In the genomic region with DNA sequence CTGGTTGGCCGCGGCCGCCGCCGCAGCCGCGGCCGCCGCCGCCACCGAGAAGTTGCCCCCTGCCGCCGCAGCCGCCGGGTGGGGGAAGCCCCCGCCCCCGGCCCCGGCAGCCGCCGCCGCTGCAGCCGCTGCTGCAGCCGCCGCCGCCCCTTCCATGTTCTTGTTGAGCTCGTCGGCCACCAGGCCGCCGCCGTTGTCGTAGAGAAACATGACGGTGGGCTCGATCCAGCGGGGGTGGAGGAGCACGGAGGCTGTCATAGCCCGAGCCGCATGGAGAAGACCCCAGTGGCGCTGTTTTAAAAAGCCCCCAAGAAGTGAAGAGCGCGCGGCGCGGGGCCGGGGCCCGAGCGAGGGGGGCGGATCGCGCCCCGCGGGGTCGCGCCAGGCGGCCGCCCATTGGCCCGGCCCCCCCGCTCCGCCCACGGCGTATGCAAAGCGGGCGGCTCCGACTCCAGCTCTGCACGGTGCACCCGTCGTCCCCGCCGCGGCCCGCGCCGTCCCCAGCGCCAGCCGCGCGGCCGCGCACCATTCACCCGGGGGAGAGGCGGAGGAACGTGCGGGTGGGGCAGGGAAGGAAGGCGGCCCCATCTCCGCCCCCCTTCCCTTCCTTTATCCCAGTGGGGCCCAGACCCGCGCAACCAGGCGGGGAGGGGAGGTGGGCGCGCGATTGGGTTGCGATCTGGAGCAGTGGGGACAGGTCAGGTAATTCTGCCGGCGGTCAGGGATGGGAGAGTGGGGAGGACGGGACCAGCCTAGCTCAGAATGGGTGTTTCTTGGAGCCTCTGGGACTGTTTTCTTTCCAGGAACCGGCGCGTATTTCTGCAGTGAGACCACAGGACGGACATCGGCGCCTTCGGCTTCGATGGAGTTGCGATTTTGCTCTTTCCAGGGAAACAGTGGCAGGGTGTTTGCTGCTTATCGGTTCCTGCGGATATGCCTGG, we compare ENCODE assay signal across 1 cellular context.
TF ChIP-seq lines count a peak whose summit lies in the region.

A gene (minus strand): TSS at position 272 of the 941 bp plus-strand sequence. CDS start 14 bp downstream, at position 258.

TF ChIP-seq in HEK293, 187 proteins besides CTCF, POLR2A, EP300 and RAD21 (continued from another document and continues in another):
- TF ChIP-seq, protein P1, sequence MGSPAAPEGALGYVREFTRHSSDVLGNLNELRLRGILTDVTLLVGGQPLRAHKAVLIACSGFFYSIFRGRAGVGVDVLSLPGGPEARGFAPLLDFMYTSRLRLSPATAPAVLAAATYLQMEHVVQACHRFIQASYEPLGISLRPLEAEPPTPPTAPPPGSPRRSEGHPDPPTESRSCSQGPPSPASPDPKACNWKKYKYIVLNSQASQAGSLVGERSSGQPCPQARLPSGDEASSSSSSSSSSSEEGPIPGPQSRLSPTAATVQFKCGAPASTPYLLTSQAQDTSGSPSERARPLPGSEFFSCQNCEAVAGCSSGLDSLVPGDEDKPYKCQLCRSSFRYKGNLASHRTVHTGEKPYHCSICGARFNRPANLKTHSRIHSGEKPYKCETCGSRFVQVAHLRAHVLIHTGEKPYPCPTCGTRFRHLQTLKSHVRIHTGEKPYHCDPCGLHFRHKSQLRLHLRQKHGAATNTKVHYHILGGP (tag by site-specific recombination; IDR thresholded peaks at IDR 0.05): peak; percentile 63
- TF ChIP-seq ZSCAN16 (tag by site-specific recombination; IDR thresholded peaks at IDR 0.05): no peak
- TF ChIP-seq SP2 (tag by site-specific recombination; IDR thresholded peaks at IDR 0.05): peak; percentile 51; the same call in 1 of the 2 replicates
- TF ChIP-seq ZNF366 (tag by site-specific recombination; conservative IDR thresholded peaks at IDR 0.05): peak; percentile 59; the same call in 1 of the 2 replicates
- TF ChIP-seq, protein P2, sequence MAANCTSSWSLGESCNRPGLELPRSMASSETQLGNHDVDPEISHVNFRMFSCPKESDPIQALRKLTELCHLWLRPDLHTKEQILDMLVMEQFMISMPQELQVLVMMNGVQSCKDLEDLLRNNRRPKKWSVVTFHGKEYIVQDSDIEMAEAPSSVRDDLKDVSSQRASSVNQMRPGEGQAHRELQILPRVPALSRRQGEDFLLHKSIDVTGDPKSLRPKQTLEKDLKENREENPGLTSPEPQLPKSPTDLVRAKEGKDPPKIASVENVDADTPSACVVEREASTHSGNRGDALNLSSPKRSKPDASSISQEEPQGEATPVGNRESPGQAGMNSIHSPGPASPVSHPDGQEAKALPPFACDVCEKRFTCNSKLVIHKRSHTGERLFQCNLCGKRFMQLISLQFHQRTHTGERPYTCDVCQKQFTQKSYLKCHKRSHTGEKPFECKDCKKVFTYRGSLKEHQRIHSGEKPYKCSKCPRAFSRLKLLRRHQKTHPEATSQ (tag by site-specific recombination; IDR thresholded peaks at IDR 0.05): no peak
- no peak for TF ChIP-seq ZNF157 (tag by site-specific recombination; IDR thresholded peaks at IDR 0.05)
- TF ChIP-seq ZFP69B (tag by site-specific recombination; IDR thresholded peaks at IDR 0.05): peak; percentile 98
- peak; percentile 55 for TF ChIP-seq IKZF3 (tag by site-specific recombination; IDR thresholded peaks at IDR 0.05)
- TF ChIP-seq GLIS1 (tag by site-specific recombination; IDR thresholded peaks at IDR 0.05): 0 out of 2 replicates have a peak, but pooled peaks have one; percentile 8
- TF ChIP-seq, protein P3, sequence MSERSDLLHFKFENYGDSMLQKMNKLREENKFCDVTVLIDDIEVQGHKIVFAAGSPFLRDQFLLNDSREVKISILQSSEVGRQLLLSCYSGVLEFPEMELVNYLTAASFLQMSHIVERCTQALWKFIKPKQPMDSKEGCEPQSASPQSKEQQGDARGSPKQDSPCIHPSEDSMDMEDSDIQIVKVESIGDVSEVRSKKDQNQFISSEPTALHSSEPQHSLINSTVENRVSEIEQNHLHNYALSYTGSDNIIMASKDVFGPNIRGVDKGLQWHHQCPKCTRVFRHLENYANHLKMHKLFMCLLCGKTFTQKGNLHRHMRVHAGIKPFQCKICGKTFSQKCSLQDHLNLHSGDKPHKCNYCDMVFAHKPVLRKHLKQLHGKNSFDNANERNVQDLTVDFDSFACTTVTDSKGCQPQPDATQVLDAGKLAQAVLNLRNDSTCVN (tag by site-specific recombination; optimal IDR thresholded peaks at IDR 0.05): peak; percentile 87
- no peak for TF ChIP-seq OSR2 (tag by site-specific recombination; IDR thresholded peaks at IDR 0.05)
- peak; percentile 88 for TF ChIP-seq KLF1 (tag by site-specific recombination; IDR thresholded peaks at IDR 0.05)
- TF ChIP-seq, protein P4, sequence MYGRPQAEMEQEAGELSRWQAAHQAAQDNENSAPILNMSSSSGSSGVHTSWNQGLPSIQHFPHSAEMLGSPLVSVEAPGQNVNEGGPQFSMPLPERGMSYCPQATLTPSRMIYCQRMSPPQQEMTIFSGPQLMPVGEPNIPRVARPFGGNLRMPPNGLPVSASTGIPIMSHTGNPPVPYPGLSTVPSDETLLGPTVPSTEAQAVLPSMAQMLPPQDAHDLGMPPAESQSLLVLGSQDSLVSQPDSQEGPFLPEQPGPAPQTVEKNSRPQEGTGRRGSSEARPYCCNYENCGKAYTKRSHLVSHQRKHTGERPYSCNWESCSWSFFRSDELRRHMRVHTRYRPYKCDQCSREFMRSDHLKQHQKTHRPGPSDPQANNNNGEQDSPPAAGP (tag by site-specific recombination; IDR thresholded peaks at IDR 0.05): peak; percentile 55; the same call in 1 of the 2 replicates
- TF ChIP-seq, protein P5, sequence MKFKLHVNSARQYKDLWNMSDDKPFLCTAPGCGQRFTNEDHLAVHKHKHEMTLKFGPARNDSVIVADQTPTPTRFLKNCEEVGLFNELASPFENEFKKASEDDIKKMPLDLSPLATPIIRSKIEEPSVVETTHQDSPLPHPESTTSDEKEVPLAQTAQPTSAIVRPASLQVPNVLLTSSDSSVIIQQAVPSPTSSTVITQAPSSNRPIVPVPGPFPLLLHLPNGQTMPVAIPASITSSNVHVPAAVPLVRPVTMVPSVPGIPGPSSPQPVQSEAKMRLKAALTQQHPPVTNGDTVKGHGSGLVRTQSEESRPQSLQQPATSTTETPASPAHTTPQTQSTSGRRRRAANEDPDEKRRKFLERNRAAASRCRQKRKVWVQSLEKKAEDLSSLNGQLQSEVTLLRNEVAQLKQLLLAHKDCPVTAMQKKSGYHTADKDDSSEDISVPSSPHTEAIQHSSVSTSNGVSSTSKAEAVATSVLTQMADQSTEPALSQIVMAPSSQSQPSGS (tag by site-specific recombination; IDR thresholded peaks at IDR 0.05; ENCODE audit: low read depth): no peak
- TF ChIP-seq, protein P6, sequence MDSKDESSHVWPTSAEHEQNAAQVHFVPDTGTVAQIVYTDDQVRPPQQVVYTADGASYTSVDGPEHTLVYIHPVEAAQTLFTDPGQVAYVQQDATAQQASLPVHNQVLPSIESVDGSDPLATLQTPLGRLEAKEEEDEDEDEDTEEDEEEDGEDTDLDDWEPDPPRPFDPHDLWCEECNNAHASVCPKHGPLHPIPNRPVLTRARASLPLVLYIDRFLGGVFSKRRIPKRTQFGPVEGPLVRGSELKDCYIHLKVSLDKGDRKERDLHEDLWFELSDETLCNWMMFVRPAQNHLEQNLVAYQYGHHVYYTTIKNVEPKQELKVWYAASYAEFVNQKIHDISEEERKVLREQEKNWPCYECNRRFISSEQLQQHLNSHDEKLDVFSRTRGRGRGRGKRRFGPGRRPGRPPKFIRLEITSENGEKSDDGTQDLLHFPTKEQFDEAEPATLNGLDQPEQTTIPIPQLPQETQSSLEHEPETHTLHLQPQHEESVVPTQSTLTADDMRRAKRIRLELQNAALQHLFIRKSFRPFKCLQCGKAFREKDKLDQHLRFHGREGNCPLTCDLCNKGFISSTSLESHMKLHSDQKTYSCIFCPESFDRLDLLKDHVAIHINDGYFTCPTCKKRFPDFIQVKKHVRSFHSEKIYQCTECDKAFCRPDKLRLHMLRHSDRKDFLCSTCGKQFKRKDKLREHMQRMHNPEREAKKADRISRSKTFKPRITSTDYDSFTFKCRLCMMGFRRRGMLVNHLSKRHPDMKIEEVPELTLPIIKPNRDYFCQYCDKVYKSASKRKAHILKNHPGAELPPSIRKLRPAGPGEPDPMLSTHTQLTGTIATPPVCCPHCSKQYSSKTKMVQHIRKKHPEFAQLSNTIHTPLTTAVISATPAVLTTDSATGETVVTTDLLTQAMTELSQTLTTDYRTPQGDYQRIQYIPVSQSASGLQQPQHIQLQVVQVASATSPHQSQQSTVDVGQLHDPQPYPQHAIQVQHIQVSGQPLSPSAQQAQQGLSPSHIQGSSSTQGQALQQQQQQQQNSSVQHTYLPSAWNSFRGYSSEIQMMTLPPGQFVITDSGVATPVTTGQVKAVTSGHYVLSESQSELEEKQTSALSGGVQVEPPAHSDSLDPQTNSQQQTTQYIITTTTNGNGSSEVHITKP (tag by site-specific recombination; IDR thresholded peaks at IDR 0.05): peak; percentile 80
- TF ChIP-seq SP3 (tag by site-specific recombination; IDR thresholded peaks at IDR 0.05): peak; percentile 65
- no peak for TF ChIP-seq TCF7L2 (IDR thresholded peaks at IDR 0.05; ENCODE audit: borderline replicate concordance, low read depth, low read length)
- TF ChIP-seq ZNF670 (tag by site-specific recombination; IDR thresholded peaks at IDR 0.05; ENCODE audit: low read depth): no peak
- no peak for TF ChIP-seq ZNF629 (tag by site-specific recombination; IDR thresholded peaks at IDR 0.05)
- TF ChIP-seq ZNF501 (tag by site-specific recombination; IDR thresholded peaks at IDR 0.05): peak; percentile 40; the same call in 1 of the 2 replicates
- peak; percentile 72 for TF ChIP-seq KLF9 (tag by site-specific recombination; IDR thresholded peaks at IDR 0.05; ENCODE audit: low read depth)
- TF ChIP-seq ZNF76 (tag by site-specific recombination; IDR thresholded peaks at IDR 0.05; ENCODE audit: borderline replicate concordance, low read depth): peak; percentile 70
- TF ChIP-seq BCL11A (tag by site-specific recombination; IDR thresholded peaks at IDR 0.05; ENCODE audit: low read depth): peak; percentile 8; the same call in 1 of the 2 replicates
- TF ChIP-seq ZXDB (tag by site-specific recombination; IDR thresholded peaks at IDR 0.05): peak; percentile 48
- peak; percentile 76 for TF ChIP-seq ZBTB20 (tag by site-specific recombination; IDR thresholded peaks at IDR 0.05)
- peak; percentile 84 for TF ChIP-seq ZFHX2 (tag by site-specific recombination; conservative IDR thresholded peaks at IDR 0.05)
- TF ChIP-seq ZBTB1 (tag by site-specific recombination; IDR thresholded peaks at IDR 0.05): no peak
- TF ChIP-seq ZNF600 (tag by site-specific recombination; IDR thresholded peaks at IDR 0.05): peak; percentile 88
- TF ChIP-seq, protein P7, sequence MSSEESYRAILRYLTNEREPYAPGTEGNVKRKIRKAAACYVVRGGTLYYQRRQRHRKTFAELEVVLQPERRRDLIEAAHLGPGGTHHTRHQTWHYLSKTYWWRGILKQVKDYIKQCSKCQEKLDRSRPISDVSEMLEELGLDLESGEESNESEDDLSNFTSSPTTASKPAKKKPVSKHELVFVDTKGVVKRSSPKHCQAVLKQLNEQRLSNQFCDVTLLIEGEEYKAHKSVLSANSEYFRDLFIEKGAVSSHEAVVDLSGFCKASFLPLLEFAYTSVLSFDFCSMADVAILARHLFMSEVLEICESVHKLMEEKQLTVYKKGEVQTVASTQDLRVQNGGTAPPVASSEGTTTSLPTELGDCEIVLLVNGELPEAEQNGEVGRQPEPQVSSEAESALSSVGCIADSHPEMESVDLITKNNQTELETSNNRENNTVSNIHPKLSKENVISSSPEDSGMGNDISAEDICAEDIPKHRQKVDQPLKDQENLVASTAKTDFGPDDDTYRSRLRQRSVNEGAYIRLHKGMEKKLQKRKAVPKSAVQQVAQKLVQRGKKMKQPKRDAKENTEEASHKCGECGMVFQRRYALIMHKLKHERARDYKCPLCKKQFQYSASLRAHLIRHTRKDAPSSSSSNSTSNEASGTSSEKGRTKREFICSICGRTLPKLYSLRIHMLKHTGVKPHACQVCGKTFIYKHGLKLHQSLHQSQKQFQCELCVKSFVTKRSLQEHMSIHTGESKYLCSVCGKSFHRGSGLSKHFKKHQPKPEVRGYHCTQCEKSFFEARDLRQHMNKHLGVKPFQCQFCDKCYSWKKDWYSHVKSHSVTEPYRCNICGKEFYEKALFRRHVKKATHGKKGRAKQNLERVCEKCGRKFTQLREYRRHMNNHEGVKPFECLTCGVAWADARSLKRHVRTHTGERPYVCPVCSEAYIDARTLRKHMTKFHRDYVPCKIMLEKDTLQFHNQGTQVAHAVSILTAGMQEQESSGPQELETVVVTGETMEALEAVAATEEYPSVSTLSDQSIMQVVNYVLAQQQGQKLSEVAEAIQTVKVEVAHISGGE (tag by site-specific recombination; conservative IDR thresholded peaks at IDR 0.05; ENCODE audit: low read depth): peak; percentile 29; the same call in 1 of the 2 replicates
- TF ChIP-seq, protein P8, sequence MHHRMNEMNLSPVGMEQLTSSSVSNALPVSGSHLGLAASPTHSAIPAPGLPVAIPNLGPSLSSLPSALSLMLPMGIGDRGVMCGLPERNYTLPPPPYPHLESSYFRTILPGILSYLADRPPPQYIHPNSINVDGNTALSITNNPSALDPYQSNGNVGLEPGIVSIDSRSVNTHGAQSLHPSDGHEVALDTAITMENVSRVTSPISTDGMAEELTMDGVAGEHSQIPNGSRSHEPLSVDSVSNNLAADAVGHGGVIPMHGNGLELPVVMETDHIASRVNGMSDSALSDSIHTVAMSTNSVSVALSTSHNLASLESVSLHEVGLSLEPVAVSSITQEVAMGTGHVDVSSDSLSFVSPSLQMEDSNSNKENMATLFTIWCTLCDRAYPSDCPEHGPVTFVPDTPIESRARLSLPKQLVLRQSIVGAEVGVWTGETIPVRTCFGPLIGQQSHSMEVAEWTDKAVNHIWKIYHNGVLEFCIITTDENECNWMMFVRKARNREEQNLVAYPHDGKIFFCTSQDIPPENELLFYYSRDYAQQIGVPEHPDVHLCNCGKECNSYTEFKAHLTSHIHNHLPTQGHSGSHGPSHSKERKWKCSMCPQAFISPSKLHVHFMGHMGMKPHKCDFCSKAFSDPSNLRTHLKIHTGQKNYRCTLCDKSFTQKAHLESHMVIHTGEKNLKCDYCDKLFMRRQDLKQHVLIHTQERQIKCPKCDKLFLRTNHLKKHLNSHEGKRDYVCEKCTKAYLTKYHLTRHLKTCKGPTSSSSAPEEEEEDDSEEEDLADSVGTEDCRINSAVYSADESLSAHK (tag by site-specific recombination; IDR thresholded peaks at IDR 0.05): peak; percentile 76
- peak; percentile 78 for TF ChIP-seq GLIS2 (tag by site-specific recombination; IDR thresholded peaks at IDR 0.05)
- no peak for TF ChIP-seq GLI4 (tag by site-specific recombination; IDR thresholded peaks at IDR 0.05)
- TF ChIP-seq, protein P9, sequence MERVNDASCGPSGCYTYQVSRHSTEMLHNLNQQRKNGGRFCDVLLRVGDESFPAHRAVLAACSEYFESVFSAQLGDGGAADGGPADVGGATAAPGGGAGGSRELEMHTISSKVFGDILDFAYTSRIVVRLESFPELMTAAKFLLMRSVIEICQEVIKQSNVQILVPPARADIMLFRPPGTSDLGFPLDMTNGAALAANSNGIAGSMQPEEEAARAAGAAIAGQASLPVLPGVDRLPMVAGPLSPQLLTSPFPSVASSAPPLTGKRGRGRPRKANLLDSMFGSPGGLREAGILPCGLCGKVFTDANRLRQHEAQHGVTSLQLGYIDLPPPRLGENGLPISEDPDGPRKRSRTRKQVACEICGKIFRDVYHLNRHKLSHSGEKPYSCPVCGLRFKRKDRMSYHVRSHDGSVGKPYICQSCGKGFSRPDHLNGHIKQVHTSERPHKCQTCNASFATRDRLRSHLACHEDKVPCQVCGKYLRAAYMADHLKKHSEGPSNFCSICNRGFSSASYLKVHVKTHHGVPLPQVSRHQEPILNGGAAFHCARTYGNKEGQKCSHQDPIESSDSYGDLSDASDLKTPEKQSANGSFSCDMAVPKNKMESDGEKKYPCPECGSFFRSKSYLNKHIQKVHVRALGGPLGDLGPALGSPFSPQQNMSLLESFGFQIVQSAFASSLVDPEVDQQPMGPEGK (tag by site-specific recombination; IDR thresholded peaks at IDR 0.05): peak; percentile 88
- TF ChIP-seq KLF8 (tag by site-specific recombination; IDR thresholded peaks at IDR 0.05): peak; percentile 93
